ENCODE assay signal across 1 cellular context in genomic region chr2:27815860-27816438, GRCh38.
A peak's percentile ranks its signal among the peaks of the same experiment; 100 is the strongest.
TF ChIP-seq lines count a peak whose summit lies in the region.

No MANE protein-coding gene starts in this region.

TF ChIP-seq in SK-N-SH, 30 proteins besides CTCF, POLR2A, EP300 and RAD21 (continued from another document):
- no peak for TF ChIP-seq IRF3 (IDR thresholded peaks at IDR 0.05; ENCODE audit: low read depth, low read length)
- no peak for TF ChIP-seq FOSL2 (IDR thresholded peaks at IDR 0.05; ENCODE audit: borderline replicate concordance, low read depth)
- TF ChIP-seq CHD2 (IDR thresholded peaks at IDR 0.05; ENCODE audit: low read length, partially characterized antibody): peak; percentile 75
- TF ChIP-seq MXI1 (IDR thresholded peaks at IDR 0.05; ENCODE audit: low read depth, low read length): peak; percentile 66; the same call in 1 of the 2 replicates
- TF ChIP-seq ZBTB33 (IDR thresholded peaks at IDR 0.05; ENCODE audit: borderline replicate concordance, low read depth): no peak
- TF ChIP-seq YY1 (IDR thresholded peaks at IDR 0.05; ENCODE audit: low read depth): no peak
- no peak for TF ChIP-seq NFIC (IDR thresholded peaks at IDR 0.05; ENCODE audit: borderline replicate concordance)
- peak; percentile 99 for TF ChIP-seq RCOR1 (IDR thresholded peaks at IDR 0.05; ENCODE audit: low read length)
- peak; percentile 70; the same call in 1 of the 2 replicates for TF ChIP-seq FOXJ3 (CRISPR knock-in tag; IDR thresholded peaks at IDR 0.05)
- TF ChIP-seq TEAD4 (IDR thresholded peaks at IDR 0.05; ENCODE audit: borderline replicate concordance, insufficient read depth): peak; percentile 31; the same call in 1 of the 2 replicates
- no peak for TF ChIP-seq SMC3 (IDR thresholded peaks at IDR 0.05; ENCODE audit: low read depth, low read length)
- no peak for TF ChIP-seq NRF1 (IDR thresholded peaks at IDR 0.05; ENCODE audit: low read depth, low read length)
- no peak for TF ChIP-seq USF1 (IDR thresholded peaks at IDR 0.05; ENCODE audit: borderline replicate concordance, low read depth)
- no peak for TF ChIP-seq GABPA (IDR thresholded peaks at IDR 0.05; ENCODE audit: low read depth)
- TF ChIP-seq ELF1 (IDR thresholded peaks at IDR 0.05): no peak
- TF ChIP-seq GATA2 (CRISPR knock-in tag; IDR thresholded peaks at IDR 0.05): peak; percentile 85
- TF ChIP-seq EZH2phosphoT487 (IDR thresholded peaks at IDR 0.05; ENCODE audit: borderline replicate concordance, low read depth): no peak
- no peak for TF ChIP-seq FOXM1 (IDR thresholded peaks at IDR 0.05; ENCODE audit: low read depth)
